9 cellular contexts compared by ENCODE assay signal in the genomic region with DNA sequence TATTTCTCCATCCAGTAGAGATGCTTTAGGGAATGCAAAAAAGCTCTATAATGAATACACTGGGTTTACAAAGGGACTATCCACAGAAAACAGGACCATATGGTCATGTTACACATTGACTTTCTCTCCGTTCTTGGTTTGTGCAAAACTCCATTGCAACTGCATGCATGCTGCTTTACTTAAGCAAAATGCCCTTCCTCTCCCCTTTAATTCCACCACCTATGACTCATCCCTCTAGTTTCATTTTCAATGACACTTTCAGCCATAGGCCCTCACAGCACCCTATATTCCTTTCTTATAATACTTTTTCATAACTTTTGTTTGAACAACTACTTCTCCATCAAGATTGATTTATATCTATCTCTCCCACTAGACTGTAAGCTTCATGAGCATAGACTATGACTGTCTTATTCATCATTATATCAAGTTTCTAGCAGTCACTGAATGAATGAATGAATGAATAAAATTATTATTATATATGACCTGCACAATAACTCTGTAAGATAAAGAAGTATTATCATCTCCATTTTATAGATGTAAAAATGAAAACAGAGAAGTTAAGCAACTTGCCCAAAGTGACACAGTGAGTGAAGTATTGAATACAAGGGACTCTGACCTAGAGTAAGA.
A peak's percentile ranks its signal among the peaks of the same experiment; 100 is the strongest.
DNase-seq lines count a peak whose midpoint lies in the region; ATAC-seq, FAIRE-seq and TF ChIP-seq lines count a peak whose summit lies in the region.
"Had no signal": no experiment of that assay in that cellular context is flagged by ENCODE, and none has a peak within 500 bp of the region (broad histone marks: within the 10 kb centered on the region; RNA-seq: fewer than 3 reads in every experiment).

No MANE protein-coding gene starts in this region.

- no peak overlapping the region for H3K27ac ChIP-seq in K562 (ENCODE audit: extremely low read depth, low read depth, low read length)

- no peak overlapping the region for H3K4me3 ChIP-seq in K562

- TF ChIP-seq CTCF in K562 (IDR thresholded peaks at IDR 0.05 in 2 of 3, conservative IDR thresholded peaks at IDR 0.05 in 1 of 3; ENCODE audit: insufficient read depth in 2 of 3, low read depth in 1 of 3, low read length in 3 of 3) = no peak

- no peak overlapping the region for H3K9ac ChIP-seq in K562 (ENCODE audit: insufficient read depth in 1 of 2, low read depth in 2 of 2, low read length in 2 of 2)

- no peaks in the 10 kb centered on the region for H3K36me3 Mint-ChIP-seq in effector memory CD8-positive, alpha-beta T cell (ENCODE audit: insufficient read depth)

- no peak for TF ChIP-seq RAD21 in K562 (CRISPR knock-in tag; conservative IDR thresholded peaks at IDR 0.05 in 1 of 2, IDR thresholded peaks at IDR 0.05 in 1 of 2)

- TF ChIP-seq EP300 in K562 (IDR thresholded peaks at IDR 0.05; ENCODE audit: low read length) = no peak

- H3K36me3 ChIP-seq in K562 (ENCODE audit: control insufficient read depth, insufficient read depth, low read length) = no peaks in the 10 kb centered on the region

- H2AFZ ChIP-seq in K562 (ENCODE audit: low read depth, low read length) = no peak overlapping the region

- in situ Hi-C loops in ACHN (cut with HindIII; ENCODE audit: low pct_ligation_motif_present, low pct_unique_long_range_greater_than_20kb, low sequenced_read_pairs) (no loop called here), K562 (cut with MboI) (no loop called here)

- no peaks in the 10 kb centered on the region for H3K4me1 ChIP-seq in K562 (replicated peaks in 1 of 2; ENCODE audit: control insufficient read depth in 2 of 2, insufficient read depth in 2 of 2, low read length in 2 of 2)

- WGBS in K562 (ENCODE audit: insufficient coverage, low coverage, missing lambda C conversion rate) = 5% methylated on average over 1 of the region's 1 CpG

- no peaks in the 10 kb centered on the region for H3K27me3 Mint-ChIP-seq in effector memory CD8-positive, alpha-beta T cell

- peak; percentile 84 for ATAC-seq in GM19452 (IDR thresholded peaks at IDR 0.05; ENCODE audit: unreplicated experiment)
- peak; percentile 84 for ATAC-seq in HG03280 (IDR thresholded peaks at IDR 0.05; ENCODE audit: unreplicated experiment)
- ATAC-seq in K562 = no peak
- ATAC-seq in effector memory CD8-positive, alpha-beta T cell (replicated peaks) = no peak

- POLR2A ChIA-PET in K562 (lab: Yijun Ruan, JAX) = interaction anchor here (0.5 kb wide), 1 partner anchor 14 kb away, joined by 3 read pairs; no protein-coding TSS in a partner anchor

- no peaks in the 10 kb centered on the region for H3K9me3 ChIP-seq in K562 (replicated peaks; ENCODE audit: control insufficient read depth, insufficient read depth, low read depth, low read length)

- H3K27me3 ChIP-seq in K562 (ENCODE audit: control insufficient read depth in 2 of 2, insufficient read depth in 2 of 2, low read length in 2 of 2) = no peaks in the 10 kb centered on the region

- no peaks in the 10 kb centered on the region for H3K9me3 Mint-ChIP-seq in effector memory CD8-positive, alpha-beta T cell

- H3K79me2 ChIP-seq in K562 (ENCODE audit: control insufficient read depth, insufficient read depth, low read length) = no peaks in the 10 kb centered on the region

- no peak overlapping the region for H3K4me3 Mint-ChIP-seq in effector memory CD8-positive, alpha-beta T cell

- H3K27ac Mint-ChIP-seq in effector memory CD8-positive, alpha-beta T cell = no peak overlapping the region

- peak; percentile 10 for DNase-seq in ACHN
- no peak for DNase-seq in K562 (ENCODE audit: extremely low read depth in 1 of 4, low spot score in 3 of 4)
- no peak for DNase-seq in HuH-7 (ENCODE audit: low spot score)
- no peak for DNase-seq in NCI-H446 (lab: John Stamatoyannopoulos, UW)
- DNase-seq in NCI-H1092 (lab: John Stamatoyannopoulos, UW) = no peak
- DNase-seq in effector memory CD8-positive, alpha-beta T cell = no peak
- DNase-seq: right cardiac atrium had no signal

- intact Hi-C loops in K562 (cut with micrococcal nuclease) = no loop called here

- FAIRE-seq in K562 (lab: Jason Lieb, UNC) = no peak

- no peaks in the 10 kb centered on the region for H4K20me1 ChIP-seq in K562 (replicated peaks; ENCODE audit: control insufficient read depth, insufficient read depth, low read length)

- no peaks in the 10 kb centered on the region for H3K9me1 ChIP-seq in K562 (ENCODE audit: control insufficient read depth, insufficient read depth, low read length)

- CTCF ChIA-PET in K562 (lab: Yijun Ruan, JAX; ENCODE audit: low intra/inter-chr PET ratio) = no interaction called here

- no peak for TF ChIP-seq POLR2A in K562 (conservative IDR thresholded peaks at IDR 0.05)

- no TSS peak for BruUV-seq in K562 (replicated peaks; lab: Mats Ljungman, UMichigan)

- H3K4me2 ChIP-seq in K562 (ENCODE audit: insufficient read depth, low read length) = no peak overlapping the region

- H3K4me1 Mint-ChIP-seq in effector memory CD8-positive, alpha-beta T cell (ENCODE audit: low read depth in 2 of 2) = no peaks in the 10 kb centered on the region

TF ChIP-seq in K562, 482 proteins besides CTCF, POLR2A, EP300 and RAD21:
- peak; percentile 31; the same call in 1 of the 2 replicates for TF ChIP-seq FOSL1 (tag; conservative IDR thresholded peaks at IDR 0.05)
- TF ChIP-seq, protein P1, sequence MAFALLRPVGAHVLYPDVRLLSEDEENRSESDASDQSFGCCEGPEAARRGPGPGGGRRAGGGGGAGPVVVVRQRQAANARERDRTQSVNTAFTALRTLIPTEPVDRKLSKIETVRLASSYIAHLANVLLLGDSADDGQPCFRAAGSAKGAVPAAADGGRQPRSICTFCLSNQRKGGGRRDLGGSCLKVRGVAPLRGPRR (CRISPR knock-in tag; IDR thresholded peaks at IDR 0.05) = no peak
- TF ChIP-seq JUND (IDR thresholded peaks at IDR 0.05; ENCODE audit: borderline replicate concordance, low read depth, low read length) = peak; percentile 50; the same call in 1 of the 2 replicates
- peak; percentile 75 for TF ChIP-seq JUND (tag; IDR thresholded peaks at IDR 0.05; ENCODE audit: borderline replicate concordance, low read depth, low read length)
- TF ChIP-seq, protein P2, sequence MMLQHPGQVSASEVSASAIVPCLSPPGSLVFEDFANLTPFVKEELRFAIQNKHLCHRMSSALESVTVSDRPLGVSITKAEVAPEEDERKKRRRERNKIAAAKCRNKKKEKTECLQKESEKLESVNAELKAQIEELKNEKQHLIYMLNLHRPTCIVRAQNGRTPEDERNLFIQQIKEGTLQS (IDR thresholded peaks at IDR 0.05) = peak; percentile 57
- TF ChIP-seq, protein P2 (CRISPR knock-in tag; conservative IDR thresholded peaks at IDR 0.05) = no peak

Comparison
In these comparisons a context has a peak if more than half of its experiments do, and no peak if none do; other contexts are left out.
1. ATAC-seq: peak in GM19452 (single experiment) and HG03280 (single experiment); none in K562 (single experiment) and effector memory CD8-positive, alpha-beta T cell (single experiment).